ENCODE assay signal across 21 cellular contexts in genomic region chr1:3638027-3638426, GRCh38. TPM values are rescaled to one million over a fixed set of nuclear protein-coding genes. Genes with fewer than 3 reads are reported as not detected.
"Had no signal": no experiment of that assay in that cellular context is flagged by ENCODE, and none has a peak within 500 bp of the region (broad histone marks: within the 10 kb centered on the region; RNA-seq: fewer than 3 reads in every experiment).

No MANE protein-coding gene starts in this region.

- H3K27me3 Mint-ChIP-seq: stimulated activated naive B cell treated with anti-CD40 and anti-IgM and Interleukin-4, amounts not matched to agents 10 μg/mL and 1 μg/mL and 100 μg/mL, for 72 hours; stimulated activated naive CD8-positive, alpha-beta T cell treated with anti-CD3 and anti-CD28 coated beads, Interleukin-15, amount 100 ng/mL, for 72 hours had no signal

- H3K9me3 Mint-ChIP-seq: immature natural killer cell; nephron; stimulated activated naive B cell treated with anti-CD40 and anti-IgM and Interleukin-4, amounts not matched to agents 10 μg/mL and 1 μg/mL and 100 μg/mL, for 72 hours; stimulated activated naive CD8-positive, alpha-beta T cell treated with anti-CD3 and anti-CD28 coated beads, Interleukin-15, amount 100 ng/mL, for 72 hours had no signal

- H3K27ac Mint-ChIP-seq: immature natural killer cell; stimulated activated naive B cell treated with anti-CD40 and anti-IgM and Interleukin-4, amounts not matched to agents 10 μg/mL and 1 μg/mL and 100 μg/mL, for 72 hours; stimulated activated naive CD8-positive, alpha-beta T cell treated with anti-CD3 and anti-CD28 coated beads, Interleukin-15, amount 100 ng/mL, for 72 hours had no signal

- H3K4me1 Mint-ChIP-seq: stimulated activated naive B cell treated with anti-CD40 and anti-IgM and Interleukin-4, amounts not matched to agents 10 μg/mL and 1 μg/mL and 100 μg/mL, for 72 hours; stimulated activated naive CD8-positive, alpha-beta T cell treated with anti-CD3 and anti-CD28 coated beads, Interleukin-15, amount 100 ng/mL, for 72 hours had no signal

- ATAC-seq: gastroesophageal sphincter; left colon; psoas muscle; right lobe of liver; stimulated activated naive B cell treated with anti-CD40 and anti-IgM and Interleukin-4, amounts not matched to agents 10 μg/mL and 1 μg/mL and 100 μg/mL, for 72 hours; stimulated activated naive CD8-positive, alpha-beta T cell treated with anti-CD3 and anti-CD28 coated beads, Interleukin-15, amount 100 ng/mL, for 72 hours had no signal

- H3K4me3 Mint-ChIP-seq: immature natural killer cell; nephron; stimulated activated naive B cell treated with anti-CD40 and anti-IgM and Interleukin-4, amounts not matched to agents 10 μg/mL and 1 μg/mL and 100 μg/mL, for 72 hours; stimulated activated naive CD8-positive, alpha-beta T cell treated with anti-CD3 and anti-CD28 coated beads, Interleukin-15, amount 100 ng/mL, for 72 hours had no signal

- DNase-seq: cerebellar nuclear complex; colonic mucosa; dermis blood vessel endothelial cell; esophagus squamous epithelium; foreskin fibroblast; glutamatergic neuron; immature natural killer cell; occipital lobe; psoas muscle; retina; stimulated activated CD4-positive, alpha-beta T cell treated with anti-CD3 and anti-CD28 coated beads, Interleukin-15, amount 100 ng/mL, for 24 hours; stimulated activated CD4-positive, alpha-beta T cell treated with anti-CD3 and anti-CD28 coated beads, Interleukin-1b, Interleukin-23, amount 100 ng/mL, for 48 hours; stimulated activated CD4-positive, alpha-beta T cell treated with anti-CD3 and anti-CD28 coated beads, Interleukin-4, amount 100 ng/mL, for 24 hours; stimulated activated naive B cell treated with anti-CD40 and anti-IgM and Interleukin-4, amounts not matched to agents 10 μg/mL and 1 μg/mL and 100 μg/mL, for 72 hours; stimulated activated naive CD8-positive, alpha-beta T cell treated with anti-CD3 and anti-CD28 coated beads, Interleukin-15, amount 100 ng/mL, for 72 hours; testis had no signal

RNA-seq across cellular contexts. Expression of gene TP73, which starts 14.3 kb away (rescaled TPM):
- total RNA-seq: dermis blood vessel endothelial cell, epithelial cell of proximal tubule had no signal
